Comparison of ENCODE assay signal across 9 cellular contexts in the genomic region with DNA sequence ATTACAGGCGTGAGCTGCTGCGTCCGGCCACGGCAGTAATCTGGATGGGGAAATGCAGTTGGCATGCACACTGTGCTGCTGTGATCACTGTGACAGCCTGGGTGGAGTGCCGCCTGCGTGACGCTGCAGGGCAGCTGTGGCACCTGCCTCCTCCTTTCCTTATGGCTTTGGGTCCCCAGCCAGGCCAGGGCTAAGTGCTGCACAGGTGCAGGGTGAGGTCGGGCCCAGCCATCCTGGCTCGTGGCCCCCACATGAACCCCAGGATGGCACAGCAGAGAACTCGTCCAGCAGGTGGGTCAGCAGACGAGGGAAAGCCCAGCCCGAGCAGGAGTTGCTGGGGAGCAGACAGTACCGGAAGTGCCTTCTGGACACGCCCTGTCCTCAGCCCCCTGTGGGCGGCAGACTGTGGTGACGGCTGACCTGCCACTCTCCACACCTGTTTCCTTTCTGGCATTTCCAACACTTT. TPM values are rescaled to one million over a fixed set of nuclear protein-coding genes. Genes with fewer than 3 reads are reported as not detected.
DNase-seq lines count a peak whose midpoint lies in the region; ATAC-seq and TF ChIP-seq lines count a peak whose summit lies in the region.
"Had no signal": no experiment of that assay in that cellular context is flagged by ENCODE, and none has a peak within 500 bp of the region (broad histone marks: within the 10 kb centered on the region; RNA-seq: fewer than 3 reads in every experiment).

No MANE protein-coding gene starts in this region.

- H3K36me3 ChIP-seq in gastroesophageal sphincter (peaks cover 0 to 29% of the 10 kb centered on the region in 2 donors), psoas muscle (ENCODE audit: insufficient read depth in 1 of 2, low read depth in 1 of 2) (peaks cover 0 to 19% of the 10 kb centered on the region in 2 donors)

- H3K4me3 Mint-ChIP-seq in T-helper 17 cell: no peak overlapping the region

- peaks cover 9% of the 10 kb centered on the region for H3K4me1 Mint-ChIP-seq in T-helper 17 cell

- H3K4me3 ChIP-seq in gastroesophageal sphincter (no peak overlapping the region), psoas muscle (no peak overlapping the region)

- H3K36me3 Mint-ChIP-seq in T-helper 17 cell (ENCODE audit: low read depth): peaks cover under 1% of the 10 kb centered on the region

- H3K27ac ChIP-seq in gastroesophageal sphincter (peak overlapping the region; percentile 87 to 99 (median 96)), psoas muscle (peak overlapping the region; percentile 21)

- TF ChIP-seq CTCF in gastroesophageal sphincter (IDR thresholded peaks at IDR 0.05) (no peak), psoas muscle (IDR thresholded peaks at IDR 0.05) (no peak)

- H3K27me3 ChIP-seq in gastroesophageal sphincter: no peaks in the 10 kb centered on the region
- no peaks in the 10 kb centered on the region for H3K27me3 ChIP-seq in psoas muscle (ENCODE audit: insufficient read depth in 3 of 3, low read length in 2 of 3)

- H3K4me1 ChIP-seq in gastroesophageal sphincter (peaks cover 8 to 100% (median 38%) of the 10 kb centered on the region in 3 donors), psoas muscle (peaks cover 20% of the 10 kb centered on the region)

- no peak overlapping the region for H3K27ac Mint-ChIP-seq in T-helper 17 cell

- intact Hi-C loops in psoas muscle (cut with DNase I): loop anchor here in 1 of 2 donors (2.0 kb wide), 1 partner anchor 193 kb away; no protein-coding TSS in a partner anchor

- H3K9me3 ChIP-seq in gastroesophageal sphincter (no peaks in the 10 kb centered on the region), psoas muscle (no peaks in the 10 kb centered on the region), T-helper 17 cell (ENCODE audit: control insufficient read depth, low read length, poor library complexity, severe bottlenecking) (no peaks in the 10 kb centered on the region)

- peak; percentile 75 for TF ChIP-seq EP300 in gastroesophageal sphincter (IDR thresholded peaks at IDR 0.05)

- peak; percentile 57 for DNase-seq in Daoy (ENCODE audit: low read depth)
- peak; percentile 65 for DNase-seq in NCI-H69 (lab: John Stamatoyannopoulos, UW)
- peak in 1 of 2 donors; percentile 66 for DNase-seq in psoas muscle
- no peak for DNase-seq in NCI-H187 treated with DMSO at 0.1 percent for 48 hours (lab: John Stamatoyannopoulos, UW)
- no peak for DNase-seq in NCI-H146 treated with DMSO at 0.1 percent for 48 hours (lab: John Stamatoyannopoulos, UW; ENCODE audit: unreplicated experiment)
- DNase-seq in stimulated activated CD4-positive, alpha-beta T cell treated with anti-CD3 and anti-CD28 coated beads, Interleukin-2, amount 100 ng/mL, for 24 hours: no peak
- DNase-seq in T-helper 17 cell: no peak
- DNase-seq: DND-41 had no signal

- no peaks in the 10 kb centered on the region for H3K27me3 Mint-ChIP-seq in T-helper 17 cell

- WGBS in gastroesophageal sphincter (ENCODE audit: low coverage in 1 of 2), 2 donors: 22% methylated on average over 3 of the region's 16 CpGs; no CpG with 5 or more reads in 1 of the 2 donors
- 57 to 63% (median 62%) methylated on average over 16 of the region's 16 CpGs for WGBS in psoas muscle, 3 donors

- TF ChIP-seq POLR2A in gastroesophageal sphincter (IDR thresholded peaks at IDR 0.05): no peak

- ATAC-seq in gastroesophageal sphincter (peak; percentile 59), psoas muscle (peak; percentile 41 to 73 (median 44)), T-helper 17 cell (no peak)

RNA-seq across cellular contexts. Expression of gene HS1BP3, which starts 17.1 kb away (rescaled TPM):
- 6.9 and 8.0 TPM in 2 replicates for total RNA-seq in Daoy (2014; rRNA removed; shearing (Covaris generic))
- total RNA-seq in gastroesophageal sphincter: 10 to 100 TPM; 42.8 to 89.1 (median 61.4) TPM
- 10 to 100 TPM in 3 of 4 donors, 1 to 10 TPM in 1; 9.2 to 12.1 (median 11.4) TPM for total RNA-seq in psoas muscle
- 10 to 100 TPM; 12.6 to 20.6 (median 13.2) TPM for polyA plus RNA-seq in psoas muscle
- total RNA-seq in T-helper 17 cell: 10 to 100 TPM; 12.8 to 13.7 TPM

RNA-seq across cellular contexts. Expression of gene GDF7, which starts 33.1 kb away (rescaled TPM):
- total RNA-seq in Daoy (2014; rRNA removed; shearing (Covaris generic)): 0.06 and 0.11 TPM in 2 replicates
- 10 to 100 TPM in 3 of 4 donors, 1 to 10 TPM in 1; 1.2 to 19.9 (median 15.3) TPM for total RNA-seq in gastroesophageal sphincter
- under 1 TPM; 0.04 to 0.94 (median 0.17) TPM for total RNA-seq in psoas muscle
- under 1 TPM; 0.03 to 0.04 (median 0.04) TPM for polyA plus RNA-seq in psoas muscle
- under 1 TPM; 0.16 to 0.72 TPM for total RNA-seq in T-helper 17 cell

Comparison
In these comparisons a context has a peak if more than half of its experiments do, and no peak if none do; other contexts are left out.
1. DNase-seq: peak in Daoy (single experiment) and NCI-H69 (single experiment); none in NCI-H187 treated with DMSO at 0.1 percent for 48 hours (single experiment), NCI-H146 treated with DMSO at 0.1 percent for 48 hours (single experiment), stimulated activated CD4-positive, alpha-beta T cell treated with anti-CD3 and anti-CD28 coated beads, Interleukin-2, amount 100 ng/mL, for 24 hours (0 of 2) and T-helper 17 cell (0 of 3).